1 cellular context compared by ENCODE assay signal in genomic region chr17:29046440-29046839, GRCh38.
TF ChIP-seq lines count a peak whose summit lies in the region.

No MANE protein-coding gene starts in this region.

TF ChIP-seq in WTC11, 78 proteins besides CTCF, POLR2A, EP300 and RAD21 (continued from another document):
- TF ChIP-seq MYBL2 (CRISPR knock-in tag; IDR thresholded peaks at IDR 0.05) (no peak), STAT6 (CRISPR knock-in tag; conservative IDR thresholded peaks at IDR 0.05; ENCODE audit: low read depth) (no peak)
